Comparison of ENCODE assay signal across 9 cellular contexts in genomic region chr11:117443269-117444186, GRCh38.
DNase-seq lines count a peak whose midpoint lies in the region; ATAC-seq, FAIRE-seq and TF ChIP-seq lines count a peak whose summit lies in the region.
"Had no signal": no experiment of that assay in that cellular context is flagged by ENCODE, and none has a peak within 500 bp of the region (broad histone marks: within the 10 kb centered on the region; RNA-seq: fewer than 3 reads in every experiment).

No MANE protein-coding gene starts in this region.

- H3K36me3 Mint-ChIP-seq in Caco-2 (ENCODE audit: insufficient read depth, unreplicated experiment) = no peaks in the 10 kb centered on the region
- H3K36me3 Mint-ChIP-seq: memory B cell had no signal

- FAIRE-seq in pancreas (lab: Jason Lieb, UNC) = no peak

- H3K4me3 ChIP-seq in Caco-2 (ENCODE audit: low read depth, low read length) (no peak overlapping the region), HEK293 (ENCODE audit: low read depth, low read length) (no peak overlapping the region), foreskin fibroblast (ENCODE audit: low read depth in 1 of 2, low read length in 2 of 2) (no peak overlapping the region), pancreas (peak overlapping the region in 1 of 4 donors; percentile 6)

- H3K27me3 ChIP-seq in Caco-2 (replicated peaks; ENCODE audit: control insufficient read depth, insufficient read depth, low read length) (no peaks in the 10 kb centered on the region; the same call in 1 of the 2 replicates), pancreas (no peaks in the 10 kb centered on the region)

- H3K4me1 ChIP-seq in Caco-2 (no peaks in the 10 kb centered on the region), HEK293 (ENCODE audit: control insufficient read depth, insufficient read depth, low read length) (no peaks in the 10 kb centered on the region), pancreas (no peaks in the 10 kb centered on the region)

- DNase-seq in Caco-2 (peak; percentile 78 to 84), RWPE1 (ENCODE audit: low spot score) (peak; percentile 27), foreskin fibroblast (peak; percentile 29 to 62), pancreas (peak in 5 of 6 donors; percentile 46 to 81 (median 60)), T-helper 9 cell (no peak)

- H3K27ac ChIP-seq in HEK293 (ENCODE audit: extremely low read depth, low read depth, low read length) (no peak overlapping the region), RWPE1 (no peak overlapping the region), pancreas (no peak overlapping the region)

- no peaks in the 10 kb centered on the region for H3K9me3 Mint-ChIP-seq in Caco-2 (ENCODE audit: unreplicated experiment)

- POLR2A ChIA-PET in Caco-2 (lab: Charles Lee) (interaction anchor here (0.7 kb wide), 1 partner anchor 28 kb away, joined by 3 read pairs; no protein-coding TSS in a partner anchor), HEK293 (lab: Yijun Ruan, JAX) (no interaction called here), RWPE1 (lab: Yijun Ruan, JAX; ENCODE audit: low non-redundant PET) (no interaction called here)

- H3K36me3 ChIP-seq in Caco-2 (ENCODE audit: control insufficient read depth, insufficient read depth, low read length) (no peaks in the 10 kb centered on the region), HEK293 (ENCODE audit: control insufficient read depth in 2 of 2, insufficient read depth in 1 of 2, low read length in 2 of 2) (no peaks in the 10 kb centered on the region), pancreas (no peaks in the 10 kb centered on the region)

- CTCF ChIA-PET in Caco-2 (lab: Charles Lee) (interaction anchor here (0.9 to 4.2 kb wide), 11 partner anchors 17 to 375 kb away, joined by 3 to 43 read pairs (median 4); no protein-coding TSS in a partner anchor), HEK293 (lab: Yijun Ruan, JAX) (interaction anchor here (0.6 to 3.9 kb wide), 13 partner anchors 11 to 484 kb away, joined by 3 to 28 read pairs (median 4); no protein-coding TSS in a partner anchor), RWPE1 (lab: Yijun Ruan, JAX) (no interaction called here)

- H3K27me3 Mint-ChIP-seq in Caco-2 (ENCODE audit: insufficient read depth, unreplicated experiment) = peaks cover 41% of the 10 kb centered on the region

- H3K9me3 ChIP-seq in Caco-2 (no peaks in the 10 kb centered on the region), HEK293 (ENCODE audit: control insufficient read depth, insufficient read depth, low read depth, low read length) (no peaks in the 10 kb centered on the region), pancreas (no peaks in the 10 kb centered on the region)

- BruUV-seq in Caco-2 (replicated peaks; lab: Mats Ljungman, UMichigan) = no TSS peak

- WGBS in pancreas, 2 donors = 31 to 32% methylated on average over 38 of the region's 38 CpGs

- TF ChIP-seq CTCF in Caco-2 (IDR thresholded peaks at IDR 0.05; ENCODE audit: insufficient read depth in 1 of 2, low read depth in 1 of 2, low read length in 1 of 2, severe bottlenecking in 1 of 2, unreplicated experiment in 1 of 2) (peak; percentile 86 to 98), HEK293 (tag by site-specific recombination; IDR thresholded peaks at IDR 0.05) (no peak), RWPE1 (conservative IDR thresholded peaks at IDR 0.05; ENCODE audit: low read depth) (no peak), foreskin fibroblast (IDR thresholded peaks at IDR 0.05; ENCODE audit: low read depth, low read length) (peak; percentile 51), pancreas (IDR thresholded peaks at IDR 0.05) (peak; percentile 21 to 40 (median 35))

- H3K27ac Mint-ChIP-seq in Caco-2 (ENCODE audit: unreplicated experiment) = no peak overlapping the region
- H3K27ac Mint-ChIP-seq: memory B cell had no signal

- ATAC-seq in pancreas (peak; percentile 90 to 98 (median 94)), HG02870 (IDR thresholded peaks at IDR 0.05; ENCODE audit: unreplicated experiment) (no peak), GM18873 (IDR thresholded peaks at IDR 0.05; ENCODE audit: low FRiP score, unreplicated experiment) (no peak)

- intact Hi-C loops in Caco-2 (cut with micrococcal nuclease; ENCODE audit: unreplicated experiment) (loop anchor here (1.0 to 5.0 kb wide), 3 partner anchors 169 to 374 kb away; no protein-coding TSS in a partner anchor), pancreas (cut with DNase I) (no loop called here)

- H3K4me3 Mint-ChIP-seq in Caco-2 (ENCODE audit: unreplicated experiment) = no peak overlapping the region
- H3K4me3 Mint-ChIP-seq: memory B cell had no signal

- no peaks in the 10 kb centered on the region for H3K4me1 Mint-ChIP-seq in Caco-2 (ENCODE audit: low read depth, unreplicated experiment)
- H3K4me1 Mint-ChIP-seq: memory B cell had no signal

TF ChIP-seq in HEK293, 187 proteins besides CTCF, POLR2A, EP300 and RAD21:
- TF ChIP-seq PRDM2 (tag by site-specific recombination; IDR thresholded peaks at IDR 0.05; ENCODE audit: borderline replicate concordance) (no peak), ZIC2 (tag by site-specific recombination; IDR thresholded peaks at IDR 0.05) (peak; percentile 48)

Comparison
In these comparisons a context has a peak if more than half of its experiments do, and no peak if none do; other contexts are left out.
1. CTCF ChIP-seq: peak in Caco-2 (2 of 2), foreskin fibroblast (single experiment) and pancreas (4 of 4); none in HEK293 (single experiment) and RWPE1 (single experiment).
2. ATAC-seq: peak in pancreas (4 of 4); none in HG02870 (single experiment) and GM18873 (single experiment).